In the genomic region with DNA sequence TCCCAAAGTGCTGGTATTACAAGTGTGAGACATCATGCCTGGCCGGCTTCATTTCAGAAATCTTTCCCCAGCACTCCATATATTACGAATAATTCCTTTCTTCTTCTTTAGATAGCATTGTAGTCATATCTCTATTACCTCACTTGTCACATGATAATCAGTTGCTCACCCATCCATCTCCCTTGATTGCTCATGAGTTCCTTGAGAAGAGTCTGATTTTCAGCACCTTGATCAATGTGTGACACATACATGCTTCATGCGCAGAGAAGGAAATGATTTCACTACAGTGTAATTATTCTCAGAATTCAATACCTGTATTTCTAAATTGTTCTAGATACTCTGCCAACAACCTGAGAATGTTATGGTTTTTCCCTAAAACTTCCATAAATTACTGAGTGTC, we compare ENCODE assay signal across 15 cellular contexts.
"Had no signal": no experiment of that assay in that cellular context is flagged by ENCODE, and none has a peak within 500 bp of the region (broad histone marks: within the 10 kb centered on the region; RNA-seq: fewer than 3 reads in every experiment).

No MANE protein-coding gene starts in this region.

- H3K4me3 ChIP-seq: left lung, prostate gland, right lobe of liver, SK-N-MC, transverse colon had no signal

- H3K36me3 ChIP-seq: prostate gland, right lobe of liver, transverse colon had no signal

- H3K36me3 Mint-ChIP-seq: natural killer cell had no signal

- H3K4me1 ChIP-seq: left lung, prostate gland, right lobe of liver, transverse colon had no signal

- H3K27ac Mint-ChIP-seq: activated CD4-positive, alpha-beta T cell treated with anti-CD3 and anti-CD28 coated beads, Interleukin-2, amount 10 ng/mL, durations not matched to agents 7 days and 5 days; activated naive CD4-positive, alpha-beta T cell treated with anti-CD3 and anti-CD28 coated beads for 36 hours; brain; dendritic cell treated with granulocyte-macrophage colony-stimulating factor and Interleukin-4, amounts not matched to agents 40 ng/mL and 50 ng/mL, for 4 days; memory B cell; natural killer cell; stimulated activated memory B cell treated with anti-CD40 and anti-IgM and Interleukin-4, amounts not matched to agents 10 μg/mL and 1 μg/mL and 100 μg/mL, for 72 hours had no signal

- DNase-seq: activated CD4-positive, alpha-beta T cell treated with anti-CD3 and anti-CD28 coated beads, Interleukin-2, amount 10 ng/mL, durations not matched to agents 7 days and 5 days; activated naive CD4-positive, alpha-beta T cell treated with anti-CD3 and anti-CD28 coated beads for 36 hours; amygdala; cerebellar nuclear complex; left lung; natural killer cell; right lobe of liver; T-helper 1 cell; transverse colon had no signal

- H3K9me3 Mint-ChIP-seq: activated CD4-positive, alpha-beta T cell treated with anti-CD3 and anti-CD28 coated beads, Interleukin-2, amount 10 ng/mL, durations not matched to agents 7 days and 5 days; activated naive CD4-positive, alpha-beta T cell treated with anti-CD3 and anti-CD28 coated beads for 36 hours; dendritic cell treated with granulocyte-macrophage colony-stimulating factor and Interleukin-4, amounts not matched to agents 40 ng/mL and 50 ng/mL, for 4 days; memory B cell; natural killer cell; stimulated activated memory B cell treated with anti-CD40 and anti-IgM and Interleukin-4, amounts not matched to agents 10 μg/mL and 1 μg/mL and 100 μg/mL, for 72 hours had no signal

- H3K9me3 ChIP-seq: left lung, prostate gland, right lobe of liver, transverse colon had no signal

- H3K27me3 Mint-ChIP-seq: activated CD4-positive, alpha-beta T cell treated with anti-CD3 and anti-CD28 coated beads, Interleukin-2, amount 10 ng/mL, durations not matched to agents 7 days and 5 days; brain; dendritic cell treated with granulocyte-macrophage colony-stimulating factor and Interleukin-4, amounts not matched to agents 40 ng/mL and 50 ng/mL, for 4 days; memory B cell; stimulated activated memory B cell treated with anti-CD40 and anti-IgM and Interleukin-4, amounts not matched to agents 10 μg/mL and 1 μg/mL and 100 μg/mL, for 72 hours had no signal

- H3K27me3 ChIP-seq: left lung, right lobe of liver, transverse colon had no signal

- H3K4me1 Mint-ChIP-seq: activated CD4-positive, alpha-beta T cell treated with anti-CD3 and anti-CD28 coated beads, Interleukin-2, amount 10 ng/mL, durations not matched to agents 7 days and 5 days; brain; stimulated activated memory B cell treated with anti-CD40 and anti-IgM and Interleukin-4, amounts not matched to agents 10 μg/mL and 1 μg/mL and 100 μg/mL, for 72 hours had no signal

- H3K27ac ChIP-seq: left lung, prostate gland, right lobe of liver, SK-N-MC, transverse colon had no signal

- H3K4me3 Mint-ChIP-seq: activated CD4-positive, alpha-beta T cell treated with anti-CD3 and anti-CD28 coated beads, Interleukin-2, amount 10 ng/mL, durations not matched to agents 7 days and 5 days; activated naive CD4-positive, alpha-beta T cell treated with anti-CD3 and anti-CD28 coated beads for 36 hours; brain; dendritic cell treated with granulocyte-macrophage colony-stimulating factor and Interleukin-4, amounts not matched to agents 40 ng/mL and 50 ng/mL, for 4 days; memory B cell; natural killer cell; stimulated activated memory B cell treated with anti-CD40 and anti-IgM and Interleukin-4, amounts not matched to agents 10 μg/mL and 1 μg/mL and 100 μg/mL, for 72 hours had no signal
